ENCODE assay signal across 15 cellular contexts in the genomic region with DNA sequence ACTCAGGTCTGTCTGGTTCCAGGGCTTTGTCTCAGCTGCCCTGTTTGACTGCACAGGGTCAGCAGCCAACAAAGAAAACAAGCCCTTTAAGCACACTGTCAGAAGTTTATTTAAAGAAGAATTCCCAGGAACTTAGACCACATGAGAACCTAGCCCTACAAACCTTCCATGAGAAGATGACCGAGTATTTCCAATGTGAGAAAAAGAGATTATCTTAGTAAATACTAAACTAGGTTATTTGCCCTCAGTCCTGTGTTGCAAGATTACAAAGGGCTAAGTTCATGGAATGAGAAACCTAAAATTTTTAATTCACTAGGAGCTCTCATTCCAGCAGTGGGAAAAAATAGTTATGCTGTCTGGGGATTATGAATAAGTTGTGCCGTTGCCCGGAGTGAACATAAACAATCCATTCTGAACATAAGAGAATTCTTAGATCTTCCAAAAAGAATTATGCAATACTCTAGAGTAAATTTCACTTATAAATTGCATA. TPM values are rescaled to one million over a fixed set of nuclear protein-coding genes. Genes with fewer than 3 reads are reported as not detected.
DNase-seq lines count a peak whose midpoint lies in the region; ATAC-seq and TF ChIP-seq lines count a peak whose summit lies in the region.
"Had no signal": no experiment of that assay in that cellular context is flagged by ENCODE, and none has a peak within 500 bp of the region (broad histone marks: within the 10 kb centered on the region; RNA-seq: fewer than 3 reads in every experiment).

No MANE protein-coding gene starts in this region.

- H3K4me1 ChIP-seq in right atrium auricular region (peaks cover 0 to 7% of the 10 kb centered on the region in 2 donors), esophagus squamous epithelium (peaks cover 0 to 23% (median 3%) of the 10 kb centered on the region in 3 donors), vagina (peaks cover 5% of the 10 kb centered on the region)
- H3K4me1 ChIP-seq: suprapubic skin had no signal

- H3K27ac ChIP-seq in right atrium auricular region, result no peak overlapping the region
- peak overlapping the region in 3 of 4 donors; percentile 26 to 52 (median 51) for H3K27ac ChIP-seq in esophagus squamous epithelium
- H3K27ac ChIP-seq in vagina, result no peak overlapping the region
- H3K27ac ChIP-seq: suprapubic skin had no signal

- intact Hi-C loops in Right ventricle myocardium superior (cut with DNase I), result no loop called here
- intact Hi-C loops in esophagus squamous epithelium (cut with DNase I), result no loop called here
- intact Hi-C loops in vagina (cut with DNase I), result no loop called here

- no peaks in the 10 kb centered on the region for H3K9me3 ChIP-seq in right atrium auricular region
- H3K9me3 ChIP-seq in esophagus squamous epithelium, result no peaks in the 10 kb centered on the region
- H3K9me3 ChIP-seq in vagina, result no peaks in the 10 kb centered on the region
- H3K9me3 ChIP-seq: suprapubic skin had no signal

- TF ChIP-seq POLR2A in esophagus squamous epithelium (IDR thresholded peaks at IDR 0.05), result no peak
- no peak for TF ChIP-seq POLR2A in vagina (IDR thresholded peaks at IDR 0.05)

- H3K4me3 Mint-ChIP-seq in mesothelial cell of epicardium, result no peak overlapping the region
- H3K4me3 Mint-ChIP-seq: activated T-helper 17 cell treated with anti-CD3 and anti-CD28 coated beads, Interleukin-2, amount 50 U/mL, for 72 hours; T-helper 2 cell treated with Interferon-gamma antibody and Interleukin-4, amounts not matched to agents 5 μg/mL and 100 μg/mL, for 36 hours had no signal

- H3K27me3 ChIP-seq in right atrium auricular region (no peaks in the 10 kb centered on the region), esophagus squamous epithelium (no peaks in the 10 kb centered on the region), vagina (no peaks in the 10 kb centered on the region)
- H3K27me3 ChIP-seq: suprapubic skin had no signal

- no peak overlapping the region for H3K4me3 ChIP-seq in right atrium auricular region
- H3K4me3 ChIP-seq in esophagus squamous epithelium, result no peak overlapping the region
- no peak overlapping the region for H3K4me3 ChIP-seq in vagina
- H3K4me3 ChIP-seq: suprapubic skin had no signal

- H3K36me3 Mint-ChIP-seq in mesothelial cell of epicardium, result no peaks in the 10 kb centered on the region

- DNase-seq in Right ventricle myocardium superior (no peak), right atrium auricular region (ENCODE audit: low spot score) (no peak), esophagus squamous epithelium (lab: John Stamatoyannopoulos, UW) (no peak), mesothelial cell of epicardium (ENCODE audit: low spot score in 2 of 2, unreplicated experiment in 2 of 2) (no peak), NOMO-1 treated with dmso at 0.1 percent for 144 hours (lab: John Stamatoyannopoulos, UW; ENCODE audit: unreplicated experiment) (no peak), vagina (ENCODE audit: extremely low spot score in 2 of 2) (no peak)
- DNase-seq in activated T-cell treated with anti-CD3 and anti-CD28 coated beads, Interleukin-2, amount 50 U/mL, for 48 hours, result no peak
- DNase-seq: 8988T; activated CD4-positive, alpha-beta T cell treated with anti-CD3 and anti-CD28 coated beads, Interleukin-2, amount 50 U/mL, for 48 hours; NCI-H1436 treated with DMSO at 0.1 percent for 48 hours; NCI-H524 treated with DMSO at 0.1 percent for 48 hours had no signal

- H3K9me3 Mint-ChIP-seq in mesothelial cell of epicardium, result no peaks in the 10 kb centered on the region
- H3K9me3 Mint-ChIP-seq: activated T-helper 17 cell treated with anti-CD3 and anti-CD28 coated beads, Interleukin-2, amount 50 U/mL, for 72 hours; T-helper 2 cell treated with Interferon-gamma antibody and Interleukin-4, amounts not matched to agents 5 μg/mL and 100 μg/mL, for 36 hours had no signal

- H3K27ac Mint-ChIP-seq in mesothelial cell of epicardium, result peak overlapping the region; percentile 39
- H3K27ac Mint-ChIP-seq: activated T-helper 17 cell treated with anti-CD3 and anti-CD28 coated beads, Interleukin-2, amount 50 U/mL, for 72 hours; T-helper 2 cell treated with Interferon-gamma antibody and Interleukin-4, amounts not matched to agents 5 μg/mL and 100 μg/mL, for 36 hours had no signal

- peak; percentile 36 for ATAC-seq in Right ventricle myocardium superior (ENCODE audit: poor library complexity)
- no peak for ATAC-seq in HG03521 (IDR thresholded peaks at IDR 0.05; ENCODE audit: unreplicated experiment)
- ATAC-seq: activated T-helper 17 cell treated with anti-CD3 and anti-CD28 coated beads, Interleukin-2, amount 50 U/mL, for 72 hours had no signal

- H3K36me3 ChIP-seq in right atrium auricular region (peaks cover 14% of the 10 kb centered on the region), esophagus squamous epithelium (peaks cover 0 to 6% (median 0%) of the 10 kb centered on the region in 3 donors), vagina (no peaks in the 10 kb centered on the region)
- H3K36me3 ChIP-seq: suprapubic skin had no signal

- peaks cover 1% of the 10 kb centered on the region for H3K27me3 Mint-ChIP-seq in mesothelial cell of epicardium (ENCODE audit: low read depth)

- H3K4me1 Mint-ChIP-seq in mesothelial cell of epicardium, result no peaks in the 10 kb centered on the region
- H3K4me1 Mint-ChIP-seq: activated T-helper 17 cell treated with anti-CD3 and anti-CD28 coated beads, Interleukin-2, amount 50 U/mL, for 72 hours had no signal

- TF ChIP-seq CTCF in right atrium auricular region (IDR thresholded peaks at IDR 0.05), result no peak
- TF ChIP-seq CTCF in esophagus squamous epithelium (IDR thresholded peaks at IDR 0.05), result no peak
- no peak for TF ChIP-seq CTCF in mesothelial cell of epicardium (IDR thresholded peaks at IDR 0.05; ENCODE audit: unreplicated experiment)
- TF ChIP-seq CTCF in vagina (IDR thresholded peaks at IDR 0.05), result no peak

- 26 to 35% methylated on average over 3 of the region's 3 CpGs for WGBS in esophagus squamous epithelium, 2 donors

RNA-seq across cellular contexts. Expression of a gene that starts 46.7 kb away (rescaled TPM):
- total RNA-seq in Right ventricle myocardium superior (9.3 TPM), right atrium auricular region (1 to 10 TPM; 6.0 to 7.9 TPM), esophagus squamous epithelium (10 to 100 TPM; 11.3 to 24.8 (median 18.5) TPM), mesothelial cell of epicardium (23.7 to 26.2 TPM (median 25.5 TPM) in 3 replicates), vagina (21.1 TPM)

Comparison
In these comparisons a context has a peak if more than half of its experiments do, and no peak if none do; other contexts are left out.
1. H3K27ac ChIP-seq: peak in esophagus squamous epithelium (3 of 4); none in right atrium auricular region (0 of 2) and vagina (single experiment).